14 cellular contexts compared by ENCODE assay signal in genomic region chr1:235892080-235892670, GRCh38. TPM values are rescaled to one million over a fixed set of nuclear protein-coding genes. Genes with fewer than 3 reads are reported as not detected.
DNase-seq lines count a peak whose midpoint lies in the region; ATAC-seq and TF ChIP-seq lines count a peak whose summit lies in the region.
"Had no signal": no experiment of that assay in that cellular context is flagged by ENCODE, and none has a peak within 500 bp of the region (broad histone marks: within the 10 kb centered on the region; RNA-seq: fewer than 3 reads in every experiment).

No MANE protein-coding gene starts in this region.

- H3K27ac Mint-ChIP-seq in activated T-cell treated with anti-CD3 and anti-CD28 coated beads, Interleukin-2, amount 50 U/mL, for 24 hours: peak overlapping the region; percentile 64
- no peak overlapping the region for H3K27ac Mint-ChIP-seq in osteocyte (ENCODE audit: unreplicated experiment)
- H3K27ac Mint-ChIP-seq in activated naive CD4-positive, alpha-beta T cell treated with anti-CD3 and anti-CD28 coated beads, Interleukin-2, amount 50 U/mL, for 72 hours: no peak overlapping the region
- H3K27ac Mint-ChIP-seq: HFFc6, type B pancreatic cell had no signal

- no peaks in the 10 kb centered on the region for H3K36me3 Mint-ChIP-seq in activated T-cell treated with anti-CD3 and anti-CD28 coated beads, Interleukin-2, amount 50 U/mL, for 24 hours (ENCODE audit: low read depth)
- no peaks in the 10 kb centered on the region for H3K36me3 Mint-ChIP-seq in activated T-cell treated with anti-CD3 and anti-CD28 coated beads, Interleukin-2, amount 50 U/mL, for 4 hours (ENCODE audit: insufficient read depth)
- no peaks in the 10 kb centered on the region for H3K36me3 Mint-ChIP-seq in osteocyte (ENCODE audit: unreplicated experiment)
- H3K36me3 Mint-ChIP-seq in activated naive CD4-positive, alpha-beta T cell treated with anti-CD3 and anti-CD28 coated beads, Interleukin-2, amount 50 U/mL, for 72 hours: peaks cover 0 to 7% of the 10 kb centered on the region in 2 donors
- H3K36me3 Mint-ChIP-seq: type B pancreatic cell had no signal

- no peaks in the 10 kb centered on the region for H3K9me3 Mint-ChIP-seq in activated T-cell treated with anti-CD3 and anti-CD28 coated beads, Interleukin-2, amount 50 U/mL, for 24 hours
- no peaks in the 10 kb centered on the region for H3K9me3 Mint-ChIP-seq in activated T-cell treated with anti-CD3 and anti-CD28 coated beads, Interleukin-2, amount 50 U/mL, for 4 hours
- no peaks in the 10 kb centered on the region for H3K9me3 Mint-ChIP-seq in osteocyte (ENCODE audit: unreplicated experiment)
- peaks cover 0 to 4% of the 10 kb centered on the region in 2 donors for H3K9me3 Mint-ChIP-seq in activated naive CD4-positive, alpha-beta T cell treated with anti-CD3 and anti-CD28 coated beads, Interleukin-2, amount 50 U/mL, for 72 hours
- H3K9me3 Mint-ChIP-seq: HFFc6, type B pancreatic cell had no signal

- ATAC-seq in activated T-cell treated with anti-CD3 and anti-CD28 coated beads, Interleukin-2, amount 50 U/mL, for 4 hours: no peak
- ATAC-seq in HG02763 (IDR thresholded peaks at IDR 0.05; ENCODE audit: unreplicated experiment): peak; percentile 36
- no peak for ATAC-seq in activated naive CD4-positive, alpha-beta T cell treated with anti-CD3 and anti-CD28 coated beads, Interleukin-2, amount 50 U/mL, for 72 hours

- no peak for TF ChIP-seq CTCF in osteocyte (IDR thresholded peaks at IDR 0.05)

- H3K27ac ChIP-seq in caudate nucleus (ENCODE audit: low read depth, low read length) (peak overlapping the region; percentile 6), temporal lobe (ENCODE audit: low read depth, low read length) (peak overlapping the region; percentile 25)
- H3K27ac ChIP-seq: esophagus squamous epithelium had no signal

- DNase-seq in activated T-cell treated with anti-CD3 and anti-CD28 coated beads, Interleukin-2, amount 50 U/mL, for 24 hours: no peak
- no peak for DNase-seq in activated T-cell treated with anti-CD3 and anti-CD28 coated beads, Interleukin-2, amount 50 U/mL, for 4 hours
- DNase-seq in caudate nucleus (lab: John Stamatoyannopoulos, UW): no peak
- no peak for DNase-seq in NCI-H146 (lab: John Stamatoyannopoulos, UW)
- no peak for DNase-seq in osteocyte (ENCODE audit: extremely low spot score, unreplicated experiment)
- DNase-seq in activated naive CD4-positive, alpha-beta T cell treated with anti-CD3 and anti-CD28 coated beads, Interleukin-2, amount 50 U/mL, for 72 hours (ENCODE audit: low spot score in 2 of 2): no peak
- DNase-seq: adrenal gland, cortex of kidney, esophagus squamous epithelium, HFFc6, NCI-H2081 treated with DMSO at 0.1 percent for 48 hours had no signal

- no peak overlapping the region for H3K4me3 Mint-ChIP-seq in activated T-cell treated with anti-CD3 and anti-CD28 coated beads, Interleukin-2, amount 50 U/mL, for 24 hours
- H3K4me3 Mint-ChIP-seq in activated T-cell treated with anti-CD3 and anti-CD28 coated beads, Interleukin-2, amount 50 U/mL, for 4 hours: no peak overlapping the region
- H3K4me3 Mint-ChIP-seq in osteocyte (ENCODE audit: unreplicated experiment): no peak overlapping the region
- H3K4me3 Mint-ChIP-seq: HFFc6, type B pancreatic cell had no signal

- peaks cover 39% of the 10 kb centered on the region for H3K4me1 Mint-ChIP-seq in activated T-cell treated with anti-CD3 and anti-CD28 coated beads, Interleukin-2, amount 50 U/mL, for 24 hours (ENCODE audit: low read depth)
- peaks cover 22% of the 10 kb centered on the region for H3K4me1 Mint-ChIP-seq in activated T-cell treated with anti-CD3 and anti-CD28 coated beads, Interleukin-2, amount 50 U/mL, for 4 hours (ENCODE audit: low read depth)
- H3K4me1 Mint-ChIP-seq in osteocyte (ENCODE audit: unreplicated experiment): no peaks in the 10 kb centered on the region

- no peaks in the 10 kb centered on the region for H3K27me3 Mint-ChIP-seq in activated T-cell treated with anti-CD3 and anti-CD28 coated beads, Interleukin-2, amount 50 U/mL, for 24 hours
- no peaks in the 10 kb centered on the region for H3K27me3 Mint-ChIP-seq in activated T-cell treated with anti-CD3 and anti-CD28 coated beads, Interleukin-2, amount 50 U/mL, for 4 hours (ENCODE audit: low read depth)
- no peaks in the 10 kb centered on the region for H3K27me3 Mint-ChIP-seq in osteocyte (ENCODE audit: unreplicated experiment)
- H3K27me3 Mint-ChIP-seq: type B pancreatic cell had no signal

RNA-seq across cellular contexts. Expression of gene LYST, which starts 25.5 kb away (rescaled TPM):
- total RNA-seq in activated T-cell treated with anti-CD3 and anti-CD28 coated beads, Interleukin-2, amount 50 U/mL, for 4 hours: 10 to 100 TPM; 30.3 to 35.2 (median 33.7) TPM
- 67.9 TPM for total RNA-seq in temporal lobe
- total RNA-seq in osteocyte: 21.7 and 23.0 TPM in 2 replicates
- 10 to 100 TPM; 33.5 to 73.0 TPM for total RNA-seq in activated naive CD4-positive, alpha-beta T cell treated with anti-CD3 and anti-CD28 coated beads, Interleukin-2, amount 50 U/mL, for 72 hours
